Comparison of ENCODE assay signal across 8 cellular contexts in genomic region chr13:28658539-28658795, GRCh38. TPM values are rescaled to one million over a fixed set of nuclear protein-coding genes. Genes with fewer than 3 reads are reported as not detected.
DNase-seq lines count a peak whose midpoint lies in the region; ATAC-seq and TF ChIP-seq lines count a peak whose summit lies in the region.

No MANE protein-coding gene starts in this region.

- H3K9me3 ChIP-seq in SJCRH30 (replicated peaks) (no peaks in the 10 kb centered on the region), ovary (no peaks in the 10 kb centered on the region)

- no peaks in the 10 kb centered on the region for H3K4me1 ChIP-seq in SJCRH30
- H3K4me1 ChIP-seq in ovary (ENCODE audit: insufficient read depth): peaks cover 11% of the 10 kb centered on the region

- H3K27me3 Mint-ChIP-seq in HFFc6 (ENCODE audit: insufficient read depth): no peaks in the 10 kb centered on the region

- peak overlapping the region; percentile 87 for H3K4me3 Mint-ChIP-seq in HFFc6

- intact Hi-C loops in ovary (cut with DNase I): no loop called here

- H3K4me3 ChIP-seq in GM12865 (ENCODE audit: low read depth, low read length) (peak overlapping the region; percentile 91), SJCRH30 (peak overlapping the region; percentile 94), fibroblast of mammary gland (ENCODE audit: control insufficient read depth, low read depth, low read length) (peak overlapping the region; percentile 97), ovary (peak overlapping the region; percentile 72)

- DNase-seq in GM12865 (ENCODE audit: low read depth) (no peak), HFFc6 (no peak), SJCRH30 (peak in 1 of 2 experiments; percentile 13), fibroblast of mammary gland (ENCODE audit: low read depth) (peak; percentile 22), ovary (peak in 1 of 5 donors; percentile 19), NCI-H345 treated with DMSO at 0.1 percent for 48 hours (lab: John Stamatoyannopoulos, UW; ENCODE audit: unreplicated experiment) (no peak), pons (ENCODE audit: low spot score) (no peak)

- H3K4me1 Mint-ChIP-seq in HFFc6 (ENCODE audit: low read depth): peaks cover 67% of the 10 kb centered on the region

- 0% methylated on average over 8 of the region's 8 CpGs for WGBS in ovary, 3 donors

- peaks cover 47% of the 10 kb centered on the region for H3K36me3 Mint-ChIP-seq in HFFc6 (ENCODE audit: low read depth)

- ATAC-seq in GM21360 (IDR thresholded peaks at IDR 0.05; ENCODE audit: unreplicated experiment): no peak

- peak overlapping the region; percentile 86 for H3K27ac Mint-ChIP-seq in HFFc6

- H3K27ac ChIP-seq in SJCRH30: peak overlapping the region; percentile 77
- H3K27ac ChIP-seq in ovary: peak overlapping the region; percentile 65 to 95

- TF ChIP-seq EP300 in ovary (IDR thresholded peaks at IDR 0.05): no peak

- TF ChIP-seq POLR2A in ovary (IDR thresholded peaks at IDR 0.05): no peak

- TF ChIP-seq CTCF in GM12865 (IDR thresholded peaks at IDR 0.05; ENCODE audit: insufficient read depth, low read depth, low read length, missing control alignments) (no peak), HFFc6 (IDR thresholded peaks at IDR 0.05) (no peak), fibroblast of mammary gland (conservative IDR thresholded peaks at IDR 0.05; ENCODE audit: control insufficient read depth, insufficient read depth, low read depth, low read length) (no peak), ovary (IDR thresholded peaks at IDR 0.05) (no peak)

- H3K27me3 ChIP-seq in SJCRH30 (no peaks in the 10 kb centered on the region), ovary (no peaks in the 10 kb centered on the region)

- H3K9me3 Mint-ChIP-seq in HFFc6: no peaks in the 10 kb centered on the region

- H3K36me3 ChIP-seq in SJCRH30 (peaks cover 16% of the 10 kb centered on the region), ovary (no peaks in the 10 kb centered on the region)

RNA-seq across cellular contexts. Expression of gene POMP, which starts 0.5 kb away (rescaled TPM):
- total RNA-seq in HFFc6 (2021; fragmentation: NEBNext Ultra II Directional; extraction: Animal tissue kit (Norgen Biotek cat#: 25700)): 100 to 1,000 TPM; 156 to 175 (median 165) TPM
- total RNA-seq in SJCRH30 (2014; rRNA removed; shearing (Covaris generic)): 198 and 203 TPM in 2 replicates
- 10 to 100 TPM; 28.5 to 41.5 (median 31.6) TPM for total RNA-seq in ovary
- 10 to 100 TPM; 34.2 to 53.8 TPM for polyA plus RNA-seq in ovary
